ENCODE assay signal across 18 cellular contexts in the genomic region with DNA sequence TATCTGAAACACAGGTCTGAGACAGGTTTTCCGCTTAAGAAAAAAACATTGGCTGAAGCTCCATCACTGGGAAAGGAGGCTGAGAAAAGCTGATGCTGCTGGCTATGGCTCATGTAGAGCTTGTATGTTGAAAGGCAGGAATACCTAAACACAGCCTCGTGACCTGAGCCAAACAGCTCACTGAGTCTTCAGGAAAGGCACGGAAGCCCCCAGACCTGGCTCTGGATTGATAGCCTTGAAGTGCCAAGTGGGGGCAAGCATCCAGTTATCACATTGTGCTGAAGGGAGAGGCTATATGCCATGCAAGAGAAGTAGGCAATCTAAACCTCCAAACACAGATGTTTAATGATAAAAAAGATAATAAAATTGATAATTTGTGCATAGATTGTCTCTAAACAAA. TPM values are rescaled to one million over a fixed set of nuclear protein-coding genes. Genes with fewer than 3 reads are reported as not detected.
DNase-seq lines count a peak whose midpoint lies in the region; ATAC-seq and TF ChIP-seq lines count a peak whose summit lies in the region.
"Had no signal": no experiment of that assay in that cellular context is flagged by ENCODE, and none has a peak within 500 bp of the region (broad histone marks: within the 10 kb centered on the region; RNA-seq: fewer than 3 reads in every experiment).

No MANE protein-coding gene starts in this region.

- intact Hi-C loops in CD14-positive monocyte (cut with micrococcal nuclease), result no loop called here
- intact Hi-C loops in CD4-positive, alpha-beta memory T cell (cut with micrococcal nuclease), result loop anchor here (10.0 kb wide), 1 partner anchor 203 kb away; a partner anchor contains a TSS
- intact Hi-C loops in activated T-helper 1 cell treated with anti-CD3 and anti-CD28 coated beads, Interleukin-12 subunit alpha, Interleukin-12 subunit beta, Interleukin-2, Interleukin-4 antibody, amounts not matched to agents 30 ng/mL and 10 ng/mL and 1 ng/mL, durations not matched to agents 14 hours and 24 hours and 36 hours (cut with micrococcal nuclease), result loop anchor here (1.0 to 2.0 kb wide), 8 partner anchors 9 to 477 kb away; no protein-coding TSS in a partner anchor

- H3K4me3 ChIP-seq in CD4-positive, alpha-beta memory T cell (ENCODE audit: low read length in 2 of 2), result no peak overlapping the region
- H3K4me3 ChIP-seq: left lung, tibial nerve had no signal

- no peaks in the 10 kb centered on the region for H3K27me3 ChIP-seq in CD4-positive, alpha-beta memory T cell (ENCODE audit: insufficient read depth, low read length)
- H3K27me3 ChIP-seq: left lung, tibial nerve had no signal

- H3K4me1 Mint-ChIP-seq in CD14-positive monocyte, result peaks cover 46% of the 10 kb centered on the region
- peaks cover 49 to 76% (median 67%) of the 10 kb centered on the region in 4 donors for H3K4me1 Mint-ChIP-seq in CD4-positive, alpha-beta memory T cell
- H3K4me1 Mint-ChIP-seq in activated T-helper 1 cell treated with anti-CD3 and anti-CD28 coated beads, Interleukin-12 subunit alpha, Interleukin-12 subunit beta, Interleukin-2, Interleukin-4 antibody, amounts not matched to agents 30 ng/mL and 10 ng/mL and 1 ng/mL, durations not matched to agents 14 hours and 24 hours and 36 hours (ENCODE audit: low read depth), result peaks cover 87% of the 10 kb centered on the region
- H3K4me1 Mint-ChIP-seq in naive thymus-derived CD8-positive, alpha-beta T cell, result peaks cover 22 to 86% (median 70%) of the 10 kb centered on the region in 4 donors
- H3K4me1 Mint-ChIP-seq in glutamatergic neuron (ENCODE audit: low read depth, unreplicated experiment), result no peaks in the 10 kb centered on the region

- H3K27ac Mint-ChIP-seq in CD14-positive monocyte, result peak overlapping the region; percentile 94 to 100 (median 98)
- peak overlapping the region; percentile 83 to 97 (median 92) for H3K27ac Mint-ChIP-seq in CD4-positive, alpha-beta memory T cell
- peak overlapping the region; percentile 91 for H3K27ac Mint-ChIP-seq in activated T-helper 1 cell treated with anti-CD3 and anti-CD28 coated beads, Interleukin-12 subunit alpha, Interleukin-12 subunit beta, Interleukin-2, Interleukin-4 antibody, amounts not matched to agents 30 ng/mL and 10 ng/mL and 1 ng/mL, durations not matched to agents 14 hours and 24 hours and 36 hours
- H3K27ac Mint-ChIP-seq in naive thymus-derived CD8-positive, alpha-beta T cell, result peak overlapping the region; percentile 88 to 99 (median 93)
- no peak overlapping the region for H3K27ac Mint-ChIP-seq in glutamatergic neuron (ENCODE audit: unreplicated experiment)
- H3K27ac Mint-ChIP-seq: endodermal cell had no signal

- DNase-seq in CD14-positive monocyte (ENCODE audit: low spot score) (no peak), glutamatergic neuron (no peak), DMS153 (lab: John Stamatoyannopoulos, UW) (no peak), substantia nigra (lab: John Stamatoyannopoulos, UW) (no peak)
- no peak for DNase-seq in CD4-positive, alpha-beta memory T cell
- DNase-seq in activated T-helper 1 cell treated with anti-CD3 and anti-CD28 coated beads, Interleukin-12 subunit alpha, Interleukin-12 subunit beta, Interleukin-2, Interleukin-4 antibody, amounts not matched to agents 30 ng/mL and 10 ng/mL and 1 ng/mL, durations not matched to agents 14 hours and 24 hours and 36 hours (ENCODE audit: low spot score), result no peak
- DNase-seq in naive thymus-derived CD8-positive, alpha-beta T cell, result no peak
- DNase-seq: activated gamma-delta T cell; endodermal cell; H7; left lung; NCI-H1092; NCI-H2029 treated with DMSO at 0.1 percent for 48 hours; NK-92 treated with Interleukin-12 subunit alpha and Interleukin-12 subunit beta, amount 100 ng/mL, for 24 hours; nucleus accumbens had no signal

- CTCF ChIA-PET in CD4-positive, alpha-beta memory T cell (lab: Charles Lee; ENCODE audit: partially characterized antibody), result interaction anchor here (1.3 to 5.0 kb wide), 7 partner anchors 10 to 94 kb away, joined by 3 to 63 read pairs (median 12); a partner anchor contains a TSS

- peak overlapping the region; percentile 36 for H3K27ac ChIP-seq in CD4-positive, alpha-beta memory T cell (ENCODE audit: low read depth, low read length)
- no peak overlapping the region for H3K27ac ChIP-seq in substantia nigra (ENCODE audit: low read depth, low read length, poor library complexity, severe bottlenecking)
- H3K27ac ChIP-seq: RWPE1 had no signal

- H3K9me3 Mint-ChIP-seq in CD14-positive monocyte, result peaks cover 7 to 15% (median 13%) of the 10 kb centered on the region in 7 donors
- peaks cover 0 to 23% (median 16%) of the 10 kb centered on the region in 8 donors for H3K9me3 Mint-ChIP-seq in CD4-positive, alpha-beta memory T cell
- peaks cover 8% of the 10 kb centered on the region for H3K9me3 Mint-ChIP-seq in activated T-helper 1 cell treated with anti-CD3 and anti-CD28 coated beads, Interleukin-12 subunit alpha, Interleukin-12 subunit beta, Interleukin-2, Interleukin-4 antibody, amounts not matched to agents 30 ng/mL and 10 ng/mL and 1 ng/mL, durations not matched to agents 14 hours and 24 hours and 36 hours
- peaks cover 0 to 27% (median 6%) of the 10 kb centered on the region in 9 donors for H3K9me3 Mint-ChIP-seq in naive thymus-derived CD8-positive, alpha-beta T cell
- H3K9me3 Mint-ChIP-seq in glutamatergic neuron (ENCODE audit: unreplicated experiment), result peaks cover 4% of the 10 kb centered on the region

- H3K27me3 Mint-ChIP-seq in CD14-positive monocyte (ENCODE audit: low read depth in 3 of 3) (no peaks in the 10 kb centered on the region), glutamatergic neuron (ENCODE audit: unreplicated experiment) (no peaks in the 10 kb centered on the region)
- no peaks in the 10 kb centered on the region for H3K27me3 Mint-ChIP-seq in CD4-positive, alpha-beta memory T cell
- H3K27me3 Mint-ChIP-seq in activated T-helper 1 cell treated with anti-CD3 and anti-CD28 coated beads, Interleukin-12 subunit alpha, Interleukin-12 subunit beta, Interleukin-2, Interleukin-4 antibody, amounts not matched to agents 30 ng/mL and 10 ng/mL and 1 ng/mL, durations not matched to agents 14 hours and 24 hours and 36 hours (ENCODE audit: insufficient read depth), result no peaks in the 10 kb centered on the region
- no peaks in the 10 kb centered on the region for H3K27me3 Mint-ChIP-seq in naive thymus-derived CD8-positive, alpha-beta T cell

- H3K9me3 ChIP-seq in CD4-positive, alpha-beta memory T cell (ENCODE audit: control insufficient read depth in 1 of 2, low read length in 2 of 2), result no peaks in the 10 kb centered on the region

- TF ChIP-seq CTCF in CD14-positive monocyte (IDR thresholded peaks at IDR 0.05), result no peak
- no peak for TF ChIP-seq CTCF in glutamatergic neuron (IDR thresholded peaks at IDR 0.05; ENCODE audit: partially characterized antibody, unreplicated experiment)

- H3K4me1 ChIP-seq in CD4-positive, alpha-beta memory T cell (ENCODE audit: insufficient read depth, low read length), result peaks cover 83% of the 10 kb centered on the region

- ATAC-seq in naive thymus-derived CD8-positive, alpha-beta T cell, result no peak

- H3K36me3 Mint-ChIP-seq in CD14-positive monocyte (peaks cover 73 to 82% of the 10 kb centered on the region in 2 donors), glutamatergic neuron (ENCODE audit: unreplicated experiment) (peaks cover 7% of the 10 kb centered on the region)
- H3K36me3 Mint-ChIP-seq in CD4-positive, alpha-beta memory T cell, result peaks cover 81 to 87% of the 10 kb centered on the region in 2 donors
- H3K36me3 Mint-ChIP-seq in activated T-helper 1 cell treated with anti-CD3 and anti-CD28 coated beads, Interleukin-12 subunit alpha, Interleukin-12 subunit beta, Interleukin-2, Interleukin-4 antibody, amounts not matched to agents 30 ng/mL and 10 ng/mL and 1 ng/mL, durations not matched to agents 14 hours and 24 hours and 36 hours (ENCODE audit: low read depth), result peaks cover 75% of the 10 kb centered on the region
- peaks cover 56 to 88% (median 72%) of the 10 kb centered on the region in 3 donors for H3K36me3 Mint-ChIP-seq in naive thymus-derived CD8-positive, alpha-beta T cell

- H3K36me3 ChIP-seq in CD4-positive, alpha-beta memory T cell (ENCODE audit: insufficient read depth, low read length), result peaks cover 63% of the 10 kb centered on the region

- POLR2A ChIA-PET in CD4-positive, alpha-beta memory T cell (lab: Charles Lee; ENCODE audit: partially characterized antibody), result interaction anchor here (1.3 to 27.4 kb wide), 4 partner anchors 13 to 47 kb away, joined by 3 to 1017 read pairs (median 417); a partner anchor contains a TSS
- POLR2A ChIA-PET in naive thymus-derived CD8-positive, alpha-beta T cell (lab: Charles Lee), result interaction anchor here (0.5 to 18.0 kb wide), 6 partner anchors 9 to 94 kb away, joined by 3 to 411 read pairs (median 4); a partner anchor contains a TSS

- H3K4me3 Mint-ChIP-seq in CD14-positive monocyte (peak overlapping the region in 1 of 2 donors; percentile 68), glutamatergic neuron (ENCODE audit: unreplicated experiment) (no peak overlapping the region)
- peak overlapping the region in 5 of 8 donors; percentile 38 to 82 (median 68) for H3K4me3 Mint-ChIP-seq in CD4-positive, alpha-beta memory T cell
- peak overlapping the region; percentile 69 for H3K4me3 Mint-ChIP-seq in activated T-helper 1 cell treated with anti-CD3 and anti-CD28 coated beads, Interleukin-12 subunit alpha, Interleukin-12 subunit beta, Interleukin-2, Interleukin-4 antibody, amounts not matched to agents 30 ng/mL and 10 ng/mL and 1 ng/mL, durations not matched to agents 14 hours and 24 hours and 36 hours
- peak overlapping the region in 9 of 10 donors; percentile 44 to 77 (median 54) for H3K4me3 Mint-ChIP-seq in naive thymus-derived CD8-positive, alpha-beta T cell
- H3K4me3 Mint-ChIP-seq: endodermal cell had no signal

RNA-seq across cellular contexts. Expression of a gene that starts 21.9 kb away (rescaled TPM):
- polyA plus RNA-seq in CD14-positive monocyte, result 10 to 100 TPM; 61.9 to 83.5 TPM
- 100 to 1,000 TPM; 231 to 248 TPM for total RNA-seq in CD4-positive, alpha-beta memory T cell
- polyA plus RNA-seq in CD4-positive, alpha-beta memory T cell, result 100 to 1,000 TPM; 163 to 176 TPM
- total RNA-seq in activated T-helper 1 cell treated with anti-CD3 and anti-CD28 coated beads, Interleukin-12 subunit alpha, Interleukin-12 subunit beta, Interleukin-2, Interleukin-4 antibody, amounts not matched to agents 30 ng/mL and 10 ng/mL and 1 ng/mL, durations not matched to agents 14 hours and 24 hours and 36 hours, result 296 and 302 TPM in 2 replicates
- 100 to 1,000 TPM; 308 to 341 TPM for total RNA-seq in naive thymus-derived CD8-positive, alpha-beta T cell
- polyA plus RNA-seq in naive thymus-derived CD8-positive, alpha-beta T cell, result 100 to 1,000 TPM; 140 to 220 (median 155) TPM
- not detected for total RNA-seq in glutamatergic neuron (ENCODE audit: unreplicated experiment)
- total RNA-seq: G401 had no signal

Comparison
In these comparisons a context has a peak if more than half of its experiments do, and no peak if none do; other contexts are left out.
1. RNA of a gene that starts 21.9 kb away (total RNA-seq): 308 to 341 TPM in naive thymus-derived CD8-positive, alpha-beta T cell, 296 to 302 TPM in activated T-helper 1 cell treated with anti-CD3 and anti-CD28 coated beads, Interleukin-12 subunit alpha, Interleukin-12 subunit beta, Interleukin-2, Interleukin-4 antibody, amounts not matched to agents 30 ng/mL and 10 ng/mL and 1 ng/mL, durations not matched to agents 14 hours and 24 hours and 36 hours and 231 to 248 TPM in CD4-positive, alpha-beta memory T cell; not detected in glutamatergic neuron (single experiment); every median in the first group is over 100 times any median in the second.
2. intact Hi-C loops: an anchor here in CD4-positive, alpha-beta memory T cell (10.0 kb wide) and activated T-helper 1 cell treated with anti-CD3 and anti-CD28 coated beads, Interleukin-12 subunit alpha, Interleukin-12 subunit beta, Interleukin-2, Interleukin-4 antibody, amounts not matched to agents 30 ng/mL and 10 ng/mL and 1 ng/mL, durations not matched to agents 14 hours and 24 hours and 36 hours (1.0 to 2.0 kb wide); none called in CD14-positive monocyte.